ENCODE assay signal across 12 cellular contexts in genomic region chr21:31612889-31613785, GRCh38. TPM values are rescaled to one million over a fixed set of nuclear protein-coding genes. Genes with fewer than 3 reads are reported as not detected.
DNase-seq lines count a peak whose midpoint lies in the region; ATAC-seq lines count a peak whose summit lies in the region.
"Had no signal": no experiment of that assay in that cellular context is flagged by ENCODE, and none has a peak within 500 bp of the region (broad histone marks: within the 10 kb centered on the region; RNA-seq: fewer than 3 reads in every experiment).

No MANE protein-coding gene starts in this region.

- DNase-seq in SIG-M5 treated with dmso at 0.1 percent for 504 hours (lab: John Stamatoyannopoulos, UW; ENCODE audit: unreplicated experiment): peak; percentile 9
- DNase-seq in SIG-M5 (lab: John Stamatoyannopoulos, UW): no peak
- peak; percentile 22 for DNase-seq in SK-MEL-5 (ENCODE audit: low read depth, low spot score)
- DNase-seq in kidney tubule cell (ENCODE audit: low spot score): peak; percentile 51
- no peak for DNase-seq in stimulated activated naive CD8-positive, alpha-beta T cell treated with anti-CD3 and anti-CD28 coated beads, Interleukin-15, Interleukin-2, amounts not matched to agents 100 U/mL and 50 U/mL, for 24 hours
- no peak for DNase-seq in effector CD8-positive, alpha-beta T cell (lab: John Stamatoyannopoulos, UW)
- no peak for DNase-seq in substantia nigra (lab: John Stamatoyannopoulos, UW)
- no peak for DNase-seq in glomerular visceral epithelial cell (ENCODE audit: extremely low spot score)
- DNase-seq: effector memory CD8-positive, alpha-beta T cell; HCEC 1CT; T-helper 1 cell had no signal

- peak; percentile 46 for ATAC-seq in stimulated activated naive CD8-positive, alpha-beta T cell treated with anti-CD3 and anti-CD28 coated beads, Interleukin-15, Interleukin-2, amounts not matched to agents 100 U/mL and 50 U/mL, for 24 hours
- ATAC-seq: effector memory CD8-positive, alpha-beta T cell had no signal

- in situ Hi-C loops in SK-MEL-5 (cut with HindIII; ENCODE audit: low pct_unique_long_range_greater_than_20kb, low sequenced_read_pairs): no loop called here

- H3K27ac ChIP-seq in substantia nigra (ENCODE audit: low read depth, low read length, poor library complexity, severe bottlenecking): no peak overlapping the region
- H3K27ac ChIP-seq: adrenal gland had no signal

RNA-seq across cellular contexts. Expression of gene SOD1, which starts 46.4 kb away (rescaled TPM):
- total RNA-seq in SK-MEL-5 (2014; rRNA removed; shearing (Covaris generic)): 263 and 279 TPM in 2 replicates
- 211 and 261 TPM in 2 replicates for polyA plus RNA-seq in SK-MEL-5 (2015; cell fraction: cytosol; rRNA removed)
- 55.8 and 73.8 TPM in 2 replicates for polyA plus RNA-seq in SK-MEL-5 (2015; cell fraction: nucleus; rRNA removed)

Comparison
In these comparisons a context has a peak if more than half of its experiments do, and no peak if none do; other contexts are left out.
1. DNase-seq: peak in SIG-M5 treated with dmso at 0.1 percent for 504 hours (single experiment), SK-MEL-5 (single experiment) and kidney tubule cell (single experiment); none in SIG-M5 (single experiment), stimulated activated naive CD8-positive, alpha-beta T cell treated with anti-CD3 and anti-CD28 coated beads, Interleukin-15, Interleukin-2, amounts not matched to agents 100 U/mL and 50 U/mL, for 24 hours (single experiment), effector CD8-positive, alpha-beta T cell (single experiment), substantia nigra (0 of 49) and glomerular visceral epithelial cell (single experiment).